ENCODE assay signal across 13 cellular contexts in genomic region chr1:56547977-56548376, GRCh38. TPM values are rescaled to one million over a fixed set of nuclear protein-coding genes. Genes with fewer than 3 reads are reported as not detected.
A peak's percentile ranks its signal among the peaks of the same experiment; 100 is the strongest.
DNase-seq lines count a peak whose midpoint lies in the region; ATAC-seq and TF ChIP-seq lines count a peak whose summit lies in the region.
"Had no signal": no experiment of that assay in that cellular context is flagged by ENCODE, and none has a peak within 500 bp of the region (broad histone marks: within the 10 kb centered on the region; RNA-seq: fewer than 3 reads in every experiment).

No MANE protein-coding gene starts in this region.

- ATAC-seq in Right ventricle myocardium inferior (peak; percentile 47), esophagus mucosa (peak; percentile 93)
- no peak for ATAC-seq in activated T-cell treated with anti-CD3 and anti-CD28 coated beads, Interleukin-2, amount 50 U/mL, for 72 hours (replicated peaks in 1 of 2)

- no peaks in the 10 kb centered on the region for H3K4me1 Mint-ChIP-seq in activated T-cell treated with anti-CD3 and anti-CD28 coated beads, Interleukin-2, amount 50 U/mL, for 72 hours (ENCODE audit: low read depth)
- H3K4me1 Mint-ChIP-seq: activated naive CD4-positive, alpha-beta T cell treated with anti-CD3 and anti-CD28 coated beads, Interleukin-2, amount 50 U/mL, for 24 hours had no signal

- no peak overlapping the region for H3K27ac ChIP-seq in brain microvascular endothelial cell
- H3K27ac ChIP-seq: lower lobe of right lung had no signal

- H3K27ac Mint-ChIP-seq in activated T-cell treated with anti-CD3 and anti-CD28 coated beads, Interleukin-2, amount 50 U/mL, for 72 hours: no peak overlapping the region
- H3K27ac Mint-ChIP-seq: activated naive CD4-positive, alpha-beta T cell treated with anti-CD3 and anti-CD28 coated beads, Interleukin-2, amount 50 U/mL, for 24 hours had no signal

- peaks cover 0 to 2% of the 10 kb centered on the region in 2 donors for H3K9me3 Mint-ChIP-seq in activated T-cell treated with anti-CD3 and anti-CD28 coated beads, Interleukin-2, amount 50 U/mL, for 72 hours
- H3K9me3 Mint-ChIP-seq: neural crest cell had no signal

- intact Hi-C loops in Right ventricle myocardium inferior (cut with DNase I): loop anchor here (5.0 kb wide), 1 partner anchor 41 kb away; no protein-coding TSS in a partner anchor
- intact Hi-C loops in cardiac septum (cut with DNase I): no loop called here

- TF ChIP-seq CTCF in brain microvascular endothelial cell (IDR thresholded peaks at IDR 0.05; ENCODE audit: low read depth, low read length, missing control alignments): no peak

- no peaks in the 10 kb centered on the region for H3K27me3 ChIP-seq in brain microvascular endothelial cell (replicated peaks)

- no peak overlapping the region for H3K4me3 Mint-ChIP-seq in activated T-cell treated with anti-CD3 and anti-CD28 coated beads, Interleukin-2, amount 50 U/mL, for 72 hours
- H3K4me3 Mint-ChIP-seq: activated naive CD4-positive, alpha-beta T cell treated with anti-CD3 and anti-CD28 coated beads, Interleukin-2, amount 50 U/mL, for 24 hours; neural crest cell had no signal

- no peaks in the 10 kb centered on the region for H3K36me3 Mint-ChIP-seq in activated T-cell treated with anti-CD3 and anti-CD28 coated beads, Interleukin-2, amount 50 U/mL, for 72 hours (ENCODE audit: insufficient read depth in 2 of 2)
- H3K36me3 Mint-ChIP-seq: activated naive CD4-positive, alpha-beta T cell treated with anti-CD3 and anti-CD28 coated beads, Interleukin-2, amount 50 U/mL, for 24 hours had no signal

- DNase-seq in Right ventricle myocardium inferior (ENCODE audit: missing footprints): no peak
- DNase-seq in cardiac septum (ENCODE audit: low spot score): no peak
- peak; percentile 58 for DNase-seq in myocyte (ENCODE audit: low read depth)
- peak; percentile 49 for DNase-seq in ureter (ENCODE audit: low spot score)
- no peak for DNase-seq in HUDEP-2 (lab: John Stamatoyannopoulos, UW; ENCODE audit: unreplicated experiment in 76 of 76)
- no peak for DNase-seq in activated T-cell treated with anti-CD3 and anti-CD28 coated beads, Interleukin-2, amount 50 U/mL, for 72 hours
- no peak for DNase-seq in brain microvascular endothelial cell
- DNase-seq: cerebellar nuclear complex, lower lobe of right lung, MV-4-11 had no signal

- no peak overlapping the region for H3K4me3 ChIP-seq in brain microvascular endothelial cell (ENCODE audit: low read depth, low read length)
- H3K4me3 ChIP-seq: lower lobe of right lung had no signal

- H3K36me3 ChIP-seq in brain microvascular endothelial cell (replicated peaks): no peaks in the 10 kb centered on the region
- H3K36me3 ChIP-seq: lower lobe of right lung had no signal

- in situ Hi-C loops in brain microvascular endothelial cell (cut with HindIII; ENCODE audit: low pct_ligation_motif_present, low sequenced_read_pairs): no loop called here

- H3K27me3 Mint-ChIP-seq in activated T-cell treated with anti-CD3 and anti-CD28 coated beads, Interleukin-2, amount 50 U/mL, for 72 hours (ENCODE audit: low read depth): no peaks in the 10 kb centered on the region

RNA-seq across cellular contexts. Expression of gene PLPP3, which starts 31.4 kb away (rescaled TPM):
- total RNA-seq in Right ventricle myocardium inferior (143 TPM), cardiac septum (61.0 TPM), esophagus mucosa (14.7 TPM), myocyte (8.5 and 27.5 TPM in 2 replicates), ureter (109 TPM)
- 6.4 TPM for polyA plus RNA-seq in myocyte (2012)
- total RNA-seq in activated T-cell treated with anti-CD3 and anti-CD28 coated beads, Interleukin-2, amount 50 U/mL, for 72 hours: not detected

Comparison
In these comparisons a context has a peak if more than half of its experiments do, and no peak if none do; other contexts are left out.
1. ATAC-seq: peak in Right ventricle myocardium inferior (single experiment) and esophagus mucosa (single experiment); none in activated T-cell treated with anti-CD3 and anti-CD28 coated beads, Interleukin-2, amount 50 U/mL, for 72 hours (0 of 2).
2. DNase-seq: peak in myocyte (single experiment) and ureter (single experiment); none in Right ventricle myocardium inferior (single experiment), cardiac septum (single experiment), HUDEP-2 (0 of 76), activated T-cell treated with anti-CD3 and anti-CD28 coated beads, Interleukin-2, amount 50 U/mL, for 72 hours (0 of 2) and brain microvascular endothelial cell (single experiment).